Comparison of ENCODE assay signal across 16 cellular contexts in the genomic region with DNA sequence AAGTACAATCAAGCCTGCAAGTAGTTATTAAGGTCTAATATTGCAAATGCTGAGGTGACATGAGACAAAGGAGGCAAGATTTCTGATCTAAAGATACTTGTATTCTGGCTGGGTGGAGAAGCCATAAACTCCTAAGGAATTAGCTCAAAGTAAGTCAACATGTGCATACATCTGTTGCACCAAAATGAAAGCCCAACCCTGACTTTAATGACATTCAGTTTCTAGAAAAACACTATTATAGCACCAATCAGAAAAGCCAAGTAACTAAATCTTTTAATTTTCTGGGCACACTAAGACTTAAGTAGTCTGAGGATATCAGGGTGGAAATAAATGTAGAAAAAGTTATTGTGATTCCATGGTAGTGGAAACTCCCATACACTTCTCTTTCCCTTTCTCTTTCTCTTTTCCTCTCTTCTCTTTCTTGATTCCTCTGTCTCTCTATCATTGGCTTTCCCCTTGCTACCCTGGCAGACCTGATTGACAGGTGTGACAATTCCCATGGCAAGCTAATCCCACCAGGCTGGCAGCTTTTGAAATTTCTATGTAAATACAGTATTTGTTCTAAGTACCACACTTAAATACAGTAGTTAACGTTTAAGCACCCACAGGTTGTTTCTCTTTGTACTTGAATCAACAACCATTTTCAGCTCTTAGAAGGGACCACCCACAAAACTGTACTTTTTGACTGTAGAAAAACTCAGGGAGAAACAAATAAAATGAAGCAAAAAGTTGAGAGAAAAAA.
DNase-seq lines count a peak whose midpoint lies in the region; ATAC-seq and TF ChIP-seq lines count a peak whose summit lies in the region.
"Had no signal": no experiment of that assay in that cellular context is flagged by ENCODE, and none has a peak within 500 bp of the region (broad histone marks: within the 10 kb centered on the region; RNA-seq: fewer than 3 reads in every experiment).

No MANE protein-coding gene starts in this region.

- H3K4me3 ChIP-seq in HUES6 (ENCODE audit: low read depth, low read length) (peak overlapping the region; percentile 22; the same call in 1 of the 2 replicates), right cardiac atrium (ENCODE audit: low read length) (no peak overlapping the region)
- H3K4me3 ChIP-seq: BLaER1 treated with 17β-estradiol and CSF1 and Interleukin-3, amounts not matched to agents 10 nM and 100 nM had no signal

- H3K27me3 ChIP-seq in HUES6 (ENCODE audit: control insufficient read depth, insufficient read depth, low read length) = peaks cover 87% of the 10 kb centered on the region
- H3K27me3 ChIP-seq in right cardiac atrium (ENCODE audit: control insufficient read depth, insufficient read depth) = peaks cover 3% of the 10 kb centered on the region

- H3K4me3 Mint-ChIP-seq in glutamatergic neuron (ENCODE audit: unreplicated experiment) (peak overlapping the region; percentile 71), HFFc6 (no peak overlapping the region)

- DNase-seq in NCI-H146 (lab: John Stamatoyannopoulos, UW) = peak; percentile 9
- no peak for DNase-seq in NCI-H146 treated with DMSO at 0.1 percent for 48 hours (lab: John Stamatoyannopoulos, UW; ENCODE audit: unreplicated experiment)
- DNase-seq in NCI-H82 (lab: John Stamatoyannopoulos, UW) = peak; percentile 62
- DNase-seq in glutamatergic neuron = no peak
- DNase-seq in right cardiac atrium = no peak
- DNase-seq in activated CD4-positive, alpha-beta T cell treated with anti-CD3 and anti-CD28 coated beads, Interleukin-2, amount 50 U/mL, for 1 hour = no peak
- no peak for DNase-seq in HFFc6
- DNase-seq: 8988T, DMS 273 treated with DMSO at 0.1 percent for 48 hours, KG1, NCI-H1048, NCI-H2029 treated with DMSO at 0.1 percent for 48 hours, NCI-H524 treated with DMSO at 0.1 percent for 48 hours, RPMI8226 had no signal

- TF ChIP-seq CTCF in glutamatergic neuron (IDR thresholded peaks at IDR 0.05; ENCODE audit: partially characterized antibody, unreplicated experiment) = no peak
- no peak for TF ChIP-seq CTCF in HFFc6 (IDR thresholded peaks at IDR 0.05)

- H3K27ac ChIP-seq in HUES6 (ENCODE audit: low read depth, low read length) = no peak overlapping the region
- H3K27ac ChIP-seq in right cardiac atrium (ENCODE audit: low read length) = no peak overlapping the region
- H3K27ac ChIP-seq: BLaER1 treated with 17β-estradiol and CSF1 and Interleukin-3, amounts not matched to agents 10 nM and 100 nM had no signal

- no peaks in the 10 kb centered on the region for H3K36me3 ChIP-seq in HUES6 (ENCODE audit: control insufficient read depth, insufficient read depth, low read length)
- H3K36me3 ChIP-seq: BLaER1 treated with 17β-estradiol and CSF1 and Interleukin-3, amounts not matched to agents 10 nM and 100 nM had no signal

- ATAC-seq in right cardiac atrium = no peak

- no peak overlapping the region for H3K9ac ChIP-seq in HUES6 (ENCODE audit: low read length)
- H3K9ac ChIP-seq: BLaER1 treated with 17β-estradiol and CSF1 and Interleukin-3, amounts not matched to agents 10 nM and 100 nM had no signal

- H3K9me3 Mint-ChIP-seq in glutamatergic neuron (ENCODE audit: unreplicated experiment) = peaks cover 10% of the 10 kb centered on the region
- H3K9me3 Mint-ChIP-seq in HFFc6 = no peaks in the 10 kb centered on the region; the same call in 1 of the 2 replicates

- intact Hi-C loops in right cardiac atrium (cut with DNase I) = no loop called here

- H3K4me1 Mint-ChIP-seq in glutamatergic neuron (ENCODE audit: low read depth, unreplicated experiment) = peaks cover 31% of the 10 kb centered on the region
- H3K4me1 Mint-ChIP-seq in HFFc6 (ENCODE audit: low read depth) = no peaks in the 10 kb centered on the region

- peaks cover 8% of the 10 kb centered on the region for H3K27me3 Mint-ChIP-seq in glutamatergic neuron (ENCODE audit: unreplicated experiment)
- H3K27me3 Mint-ChIP-seq in HFFc6 (ENCODE audit: insufficient read depth) = peaks cover 11% of the 10 kb centered on the region

- WGBS in right cardiac atrium = 77% methylated on average over 1 of the region's 1 CpG

- H3K4me1 ChIP-seq in HUES6 (ENCODE audit: control insufficient read depth, insufficient read depth, low read length) = peaks cover 41% of the 10 kb centered on the region
- H3K4me1 ChIP-seq in right cardiac atrium (ENCODE audit: control insufficient read depth, insufficient read depth, low read length) = peaks cover 1% of the 10 kb centered on the region
- H3K4me1 ChIP-seq: BLaER1 treated with 17β-estradiol and CSF1 and Interleukin-3, amounts not matched to agents 10 nM and 100 nM had no signal

- H3K9me3 ChIP-seq in HUES6 (ENCODE audit: control insufficient read depth, insufficient read depth, low read depth, low read length) (no peaks in the 10 kb centered on the region), right cardiac atrium (ENCODE audit: control insufficient read depth, low read length) (no peaks in the 10 kb centered on the region)

- no peaks in the 10 kb centered on the region for H3K36me3 Mint-ChIP-seq in glutamatergic neuron (ENCODE audit: unreplicated experiment)
- no peaks in the 10 kb centered on the region for H3K36me3 Mint-ChIP-seq in HFFc6 (ENCODE audit: low read depth)

- H3K27ac Mint-ChIP-seq in glutamatergic neuron (ENCODE audit: unreplicated experiment) = peak overlapping the region; percentile 64
- no peak overlapping the region for H3K27ac Mint-ChIP-seq in HFFc6

Comparison
In these comparisons a context has a peak if more than half of its experiments do, and no peak if none do; other contexts are left out.
1. DNase-seq: peak in NCI-H146 (single experiment) and NCI-H82 (single experiment); none in NCI-H146 treated with DMSO at 0.1 percent for 48 hours (single experiment), glutamatergic neuron (single experiment), right cardiac atrium (0 of 3), activated CD4-positive, alpha-beta T cell treated with anti-CD3 and anti-CD28 coated beads, Interleukin-2, amount 50 U/mL, for 1 hour (single experiment) and HFFc6 (single experiment).